ENCODE assay signal across 20 cellular contexts in the genomic region with DNA sequence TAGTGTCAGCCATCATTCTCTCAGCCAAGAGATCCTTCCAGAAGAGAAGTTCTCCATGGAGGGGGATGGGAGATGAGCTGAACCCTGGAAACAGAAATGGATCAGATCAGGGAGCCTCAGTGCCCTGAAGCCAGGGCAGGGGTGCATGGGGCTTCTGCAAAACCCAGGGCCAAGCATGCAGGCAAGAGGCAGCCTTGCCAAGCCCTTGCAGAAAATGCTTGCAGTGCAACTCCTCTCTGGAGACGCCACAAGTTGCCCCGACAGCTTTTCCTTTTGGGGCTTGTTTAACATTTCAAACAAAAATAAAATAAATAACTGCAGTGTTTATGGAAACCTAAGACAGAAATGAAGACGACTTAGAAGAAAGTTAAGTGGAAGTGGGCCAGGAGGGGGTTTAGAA.
DNase-seq lines count a peak whose midpoint lies in the region; ATAC-seq and TF ChIP-seq lines count a peak whose summit lies in the region.
"Had no signal": no experiment of that assay in that cellular context is flagged by ENCODE, and none has a peak within 500 bp of the region (broad histone marks: within the 10 kb centered on the region; RNA-seq: fewer than 3 reads in every experiment).

No MANE protein-coding gene starts in this region.

- no peak overlapping the region for H3K23ac ChIP-seq in neuronal stem cell (ENCODE audit: low read depth, low read length, poor library complexity)

- no peak overlapping the region for H4K8ac ChIP-seq in neuronal stem cell (ENCODE audit: low read depth, low read length)

- no peaks in the 10 kb centered on the region for H3K79me1 ChIP-seq in neuronal stem cell (ENCODE audit: low read depth, low read length)

- peaks cover 28% of the 10 kb centered on the region for H3K27me3 Mint-ChIP-seq in MCF 10A (ENCODE audit: insufficient read depth, unreplicated experiment)
- H3K27me3 Mint-ChIP-seq: CD4-positive, CD25-positive, alpha-beta regulatory T cell had no signal

- H3K9me2 ChIP-seq in hepatocyte (replicated peaks; ENCODE audit: insufficient read depth): no peaks in the 10 kb centered on the region

- peaks cover 19% of the 10 kb centered on the region for H3K4me1 ChIP-seq in mammary epithelial cell (ENCODE audit: insufficient read depth, low read length)
- H3K4me1 ChIP-seq in hepatocyte (ENCODE audit: insufficient read depth): peaks cover 6% of the 10 kb centered on the region
- H3K4me1 ChIP-seq in neuronal stem cell (ENCODE audit: control insufficient read depth in 2 of 2, insufficient read depth in 1 of 2, low read depth in 1 of 2, low read length in 2 of 2): peaks cover 7 to 8% of the 10 kb centered on the region in 2 donors
- H3K4me1 ChIP-seq: Caco-2 had no signal

- no peak for TF ChIP-seq CTCF in mammary epithelial cell (conservative IDR thresholded peaks at IDR 0.05 in 1 of 2, IDR thresholded peaks at IDR 0.05 in 1 of 2; ENCODE audit: extremely low read depth in 1 of 2, insufficient read depth in 1 of 2, low read depth in 1 of 2, low read length in 2 of 2)
- no peak for TF ChIP-seq CTCF in MCF 10A (IDR thresholded peaks at IDR 0.05; ENCODE audit: unreplicated experiment)
- TF ChIP-seq CTCF in hepatocyte (IDR thresholded peaks at IDR 0.05; ENCODE audit: poor library complexity): no peak

- no peaks in the 10 kb centered on the region for H3K9me3 Mint-ChIP-seq in MCF 10A (ENCODE audit: unreplicated experiment)

- DNase-seq in mammary epithelial cell: no peak
- no peak for DNase-seq in MCF 10A (ENCODE audit: unreplicated experiment)
- no peak for DNase-seq in hepatocyte (ENCODE audit: low spot score)
- DNase-seq in neuronal stem cell (ENCODE audit: low spot score): no peak
- DNase-seq: Caco-2; CD4-positive, CD25-positive, alpha-beta regulatory T cell; CD8-positive, alpha-beta T cell; DMS79; EL; GDM1; GOT3; H7 had no signal

- POLR2A ChIA-PET in MCF 10A (lab: Yijun Ruan, JAX): no interaction called here

- H3K27ac ChIP-seq in mammary epithelial cell (ENCODE audit: insufficient read depth, low read depth, low read length) (no peak overlapping the region), hepatocyte (peak overlapping the region; percentile 37), neuronal stem cell (replicated peaks; ENCODE audit: low read length) (no peak overlapping the region)
- H3K27ac ChIP-seq: 22Rv1, BLaER1, C4-2B had no signal

- no peak overlapping the region for H3K4ac ChIP-seq in neuronal stem cell (ENCODE audit: low read length)

- no peak overlapping the region for H2BK15ac ChIP-seq in neuronal stem cell (ENCODE audit: low read length)

- H3K79me2 ChIP-seq in mammary epithelial cell (ENCODE audit: insufficient read depth, low read length): no peaks in the 10 kb centered on the region
- H3K79me2 ChIP-seq in hepatocyte: no peaks in the 10 kb centered on the region

- H3K36me3 Mint-ChIP-seq in MCF 10A (ENCODE audit: insufficient read depth, unreplicated experiment): no peaks in the 10 kb centered on the region
- H3K36me3 Mint-ChIP-seq: CD4-positive, CD25-positive, alpha-beta regulatory T cell; CD8-positive, alpha-beta T cell had no signal

- H3K27me3 ChIP-seq in mammary epithelial cell (ENCODE audit: insufficient read depth, low read length) (no peaks in the 10 kb centered on the region), hepatocyte (no peaks in the 10 kb centered on the region), neuronal stem cell (ENCODE audit: control insufficient read depth in 3 of 3, insufficient read depth in 3 of 3, low read depth in 1 of 3, low read length in 3 of 3) (no peaks in the 10 kb centered on the region)
- H3K27me3 ChIP-seq: BLaER1 had no signal

- in situ Hi-C loops in mammary epithelial cell (cut with MboI; ENCODE audit: low sequenced_read_pairs in 2 of 2): no loop called here

- H3K4me3 ChIP-seq in mammary epithelial cell (replicated peaks in 1 of 3; ENCODE audit: insufficient read depth in 1 of 3, low read depth in 2 of 3, low read length in 3 of 3) (no peak overlapping the region), hepatocyte (no peak overlapping the region), neuronal stem cell (ENCODE audit: low read length in 2 of 2) (no peak overlapping the region)
- H3K4me3 ChIP-seq: BLaER1, GM12878 had no signal

- H2BK5ac ChIP-seq in neuronal stem cell (ENCODE audit: low read length): no peak overlapping the region

- no peak overlapping the region for H3K9ac ChIP-seq in mammary epithelial cell (ENCODE audit: insufficient read depth, low read length)
- no peak overlapping the region for H3K9ac ChIP-seq in neuronal stem cell (ENCODE audit: low read depth, low read length, poor library complexity)
- H3K9ac ChIP-seq: BLaER1 had no signal

- H4K20me1 ChIP-seq in mammary epithelial cell (ENCODE audit: insufficient read depth, low read length): no peaks in the 10 kb centered on the region
- H4K20me1 ChIP-seq in hepatocyte (ENCODE audit: insufficient read depth, poor library complexity, severe bottlenecking): no peaks in the 10 kb centered on the region
- H4K20me1 ChIP-seq: BLaER1 had no signal

- no peak overlapping the region for H3K4me3 Mint-ChIP-seq in MCF 10A (ENCODE audit: unreplicated experiment)
- H3K4me3 Mint-ChIP-seq: B cell; CD4-positive, CD25-positive, alpha-beta regulatory T cell; CD8-positive, alpha-beta T cell had no signal

- intact Hi-C loops in mammary epithelial cell (cut with micrococcal nuclease) (no loop called here), MCF 10A (cut with micrococcal nuclease) (no loop called here)

- no peak overlapping the region for H3K14ac ChIP-seq in neuronal stem cell (ENCODE audit: low read length)

- no peaks in the 10 kb centered on the region for H3K36me3 ChIP-seq in mammary epithelial cell (ENCODE audit: insufficient read depth, low read length)
- no peaks in the 10 kb centered on the region for H3K36me3 ChIP-seq in hepatocyte (replicated peaks; ENCODE audit: insufficient read depth, low read depth)
- no peaks in the 10 kb centered on the region for H3K36me3 ChIP-seq in neuronal stem cell (replicated peaks in 1 of 2; ENCODE audit: control insufficient read depth in 2 of 2, insufficient read depth in 2 of 2, low read length in 2 of 2)
- H3K36me3 ChIP-seq: BLaER1 had no signal

- H2AFZ ChIP-seq in mammary epithelial cell (ENCODE audit: low read depth, low read length): peak overlapping the region; percentile 39
- no peak overlapping the region for H2AFZ ChIP-seq in hepatocyte
- H2AFZ ChIP-seq in neuronal stem cell (ENCODE audit: low read length): no peak overlapping the region

- no peaks in the 10 kb centered on the region for H3K4me1 Mint-ChIP-seq in MCF 10A (ENCODE audit: insufficient read depth, unreplicated experiment)
- H3K4me1 Mint-ChIP-seq: B cell; CD4-positive, CD25-positive, alpha-beta regulatory T cell had no signal

- H3K9me3 ChIP-seq in mammary epithelial cell (replicated peaks; ENCODE audit: insufficient read depth, low read length): no peaks in the 10 kb centered on the region
- no peaks in the 10 kb centered on the region for H3K9me3 ChIP-seq in hepatocyte (ENCODE audit: low read depth)
- no peaks in the 10 kb centered on the region for H3K9me3 ChIP-seq in neuronal stem cell (replicated peaks in 1 of 2; ENCODE audit: control insufficient read depth in 2 of 2, insufficient read depth in 1 of 2, low read depth in 1 of 2, low read length in 2 of 2)
- H3K9me3 ChIP-seq: Caco-2 had no signal

- H3K4me2 ChIP-seq in mammary epithelial cell (ENCODE audit: insufficient read depth, low read depth, low read length) (no peak overlapping the region), hepatocyte (no peak overlapping the region), neuronal stem cell (ENCODE audit: insufficient read depth, low read length, poor library complexity, severe bottlenecking) (no peak overlapping the region)
- H3K4me2 ChIP-seq: BLaER1 had no signal

- BruUV-seq in mammary epithelial cell (replicated peaks; lab: Mats Ljungman, UMichigan) (no TSS peak), MCF 10A (replicated peaks; lab: Mats Ljungman, UMichigan) (no TSS peak)

- peak overlapping the region; percentile 73 for H3K18ac ChIP-seq in neuronal stem cell (ENCODE audit: low read length)

- no peak overlapping the region for H3K27ac Mint-ChIP-seq in MCF 10A (ENCODE audit: low read depth, unreplicated experiment)
- H3K27ac Mint-ChIP-seq: B cell; CD4-positive, CD25-positive, alpha-beta regulatory T cell; CD8-positive, alpha-beta T cell had no signal

- H2BK120ac ChIP-seq in neuronal stem cell (ENCODE audit: low read depth, low read length): no peak overlapping the region

- CTCF ChIA-PET in mammary epithelial cell (lab: Charles Lee; ENCODE audit: low non-redundant PET): no interaction called here
- CTCF ChIA-PET in MCF 10A (lab: Yijun Ruan, JAX): no interaction called here

- H2AK5ac ChIP-seq in neuronal stem cell (ENCODE audit: low read depth, low read length): no peak overlapping the region

- ATAC-seq in GM21447 (IDR thresholded peaks at IDR 0.05; ENCODE audit: unreplicated experiment): no peak
- no peak for ATAC-seq in GM21360 (IDR thresholded peaks at IDR 0.05; ENCODE audit: unreplicated experiment)
- ATAC-seq: CD8-positive, alpha-beta T cell; GM12878; HCT116 had no signal

- dilution Hi-C loops in mammary epithelial cell (cut with HindIII; ENCODE audit: low sequenced_read_pairs): no loop called here

- H4K91ac ChIP-seq in neuronal stem cell (ENCODE audit: low read depth, low read length, poor library complexity): no peak overlapping the region

- H2BK12ac ChIP-seq in neuronal stem cell (ENCODE audit: low read length): no peak overlapping the region

- WGBS in mammary epithelial cell (ENCODE audit: low coverage, missing lambda C conversion rate): 67% methylated on average over 2 of the region's 3 CpGs
- 56% methylated on average over 3 of the region's 3 CpGs for WGBS in hepatocyte (ENCODE audit: low lambda C conversion rate, missing lambda C conversion rate)
- no CpG with 5 or more reads among the region's 3 CpGs for WGBS in neuronal stem cell (ENCODE audit: extremely low coverage in 2 of 2, insufficient read length in 2 of 2, insufficient replicate concordance in 1 of 2), 2 donors
